ENCODE assay signal across 8 cellular contexts in the genomic region with DNA sequence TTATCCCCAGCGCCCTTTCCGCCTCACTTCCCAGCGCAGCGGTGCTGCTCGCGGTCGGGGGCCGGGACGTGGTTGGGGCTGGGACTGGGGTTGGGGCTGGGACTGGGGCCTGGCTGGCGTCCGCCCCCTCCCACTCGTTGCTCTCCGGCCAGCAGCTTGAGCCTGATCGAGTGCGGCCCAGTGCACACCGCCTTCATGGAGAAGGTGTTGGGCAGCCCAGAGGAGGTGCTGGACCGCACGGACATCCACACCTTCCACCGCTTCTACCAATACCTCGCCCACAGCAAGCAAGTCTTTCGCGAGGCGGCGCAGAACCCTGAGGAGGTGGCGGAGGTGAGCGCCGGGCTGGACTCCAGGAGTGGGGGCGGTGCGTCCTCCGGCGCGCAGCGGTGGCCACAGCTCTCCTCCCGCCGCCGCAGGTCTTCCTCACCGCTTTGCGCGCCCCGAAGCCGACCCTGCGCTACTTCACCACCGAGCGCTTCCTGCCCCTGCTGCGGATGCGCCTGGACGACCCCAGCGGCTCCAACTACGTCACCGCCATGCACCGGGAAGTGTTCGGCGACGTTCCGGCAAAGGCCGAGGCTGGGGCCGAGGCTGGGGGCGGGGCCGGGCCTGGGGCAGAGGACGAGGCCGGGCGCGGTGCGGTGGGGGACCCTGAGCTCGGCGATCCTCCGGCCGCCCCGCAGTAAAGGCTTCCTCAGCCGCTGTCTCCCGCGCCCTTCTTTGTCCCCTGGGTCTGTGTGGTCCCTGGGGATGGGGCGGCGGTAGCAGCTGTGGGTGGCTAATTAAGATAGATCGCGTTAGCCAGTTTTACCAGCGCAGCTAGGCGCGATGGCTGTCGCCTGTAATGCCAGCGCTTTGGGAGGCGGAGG. TPM values are rescaled to one million over a fixed set of nuclear protein-coding genes. Genes with fewer than 3 reads are reported as not detected.
DNase-seq lines count a peak whose midpoint lies in the region; ATAC-seq and TF ChIP-seq lines count a peak whose summit lies in the region.

No MANE protein-coding gene starts in this region.

- peaks cover 0 to 25% (median 9%) of the 10 kb centered on the region in 11 experiments; a peak in 11 of 22 replicates for H4K20me1 ChIP-seq in BLaER1 treated with 17β-estradiol and CSF1 and Interleukin-3, amounts not matched to agents 10 nM and 100 nM

- peak; percentile 68 for ATAC-seq in HG03520 (IDR thresholded peaks at IDR 0.05; ENCODE audit: unreplicated experiment)

- H3K27ac Mint-ChIP-seq in endodermal cell, result peak overlapping the region; percentile 94

- peaks cover 0 to 10% (median 0%) of the 10 kb centered on the region in 11 experiments; a peak in 6 of 22 replicates for H3K36me3 ChIP-seq in BLaER1 treated with 17β-estradiol and CSF1 and Interleukin-3, amounts not matched to agents 10 nM and 100 nM
- H3K36me3 ChIP-seq in endodermal cell (ENCODE audit: control insufficient read depth, insufficient read depth, low read length), result no peaks in the 10 kb centered on the region

- H3K27me3 ChIP-seq in BLaER1 treated with 17β-estradiol and CSF1 and Interleukin-3, amounts not matched to agents 10 nM and 100 nM, result no peaks in the 10 kb centered on the region
- H3K27me3 ChIP-seq in endodermal cell (ENCODE audit: control insufficient read depth, insufficient read depth, low read length, poor library complexity, severe bottlenecking), result no peaks in the 10 kb centered on the region

- no peaks in the 10 kb centered on the region for H3K9me3 Mint-ChIP-seq in endodermal cell

- peaks cover 23 to 38% (median 27%) of the 10 kb centered on the region in 10 experiments for H3K4me1 ChIP-seq in BLaER1 treated with 17β-estradiol and CSF1 and Interleukin-3, amounts not matched to agents 10 nM and 100 nM
- H3K4me1 ChIP-seq in endodermal cell (ENCODE audit: control insufficient read depth, insufficient read depth, low read length), result no peaks in the 10 kb centered on the region

- no peak for TF ChIP-seq CTCF in endodermal cell (conservative IDR thresholded peaks at IDR 0.05)

- peaks cover 13% of the 10 kb centered on the region for H3K4me1 Mint-ChIP-seq in endodermal cell

- H3K4me3 ChIP-seq in BLaER1 treated with 17β-estradiol and CSF1 and Interleukin-3, amounts not matched to agents 10 nM and 100 nM, result peak overlapping the region; percentile 67 to 98 (median 92)
- peak overlapping the region; percentile 89 for H3K4me3 ChIP-seq in endodermal cell (ENCODE audit: low read length)

- H3K27me3 Mint-ChIP-seq in endodermal cell (ENCODE audit: insufficient read depth), result no peaks in the 10 kb centered on the region

- peak overlapping the region; percentile 82 for H3K4me3 Mint-ChIP-seq in endodermal cell

- H3K9me3 ChIP-seq in BLaER1 treated with 17β-estradiol and CSF1 and Interleukin-3, amounts not matched to agents 10 nM and 100 nM (replicated peaks in 1 of 11), result no peaks in the 10 kb centered on the region
- no peaks in the 10 kb centered on the region for H3K9me3 ChIP-seq in endodermal cell (ENCODE audit: control insufficient read depth, low read length)

- H3K27ac ChIP-seq in BLaER1 treated with 17β-estradiol and CSF1 and Interleukin-3, amounts not matched to agents 10 nM and 100 nM, result peak overlapping the region; percentile 74 to 93 (median 88)
- H3K27ac ChIP-seq in endodermal cell (ENCODE audit: low read depth, low read length), result peak overlapping the region; percentile 75

- H3K9ac ChIP-seq in BLaER1 treated with 17β-estradiol and CSF1 and Interleukin-3, amounts not matched to agents 10 nM and 100 nM, result peak overlapping the region; percentile 83 to 94 (median 91)
- H3K9ac ChIP-seq in endodermal cell (ENCODE audit: extremely low read depth, low read length, poor library complexity, severe bottlenecking), result peak overlapping the region; percentile 74

- WGBS in endodermal cell (ENCODE audit: insufficient coverage in 1 of 2, insufficient read length in 1 of 2), 2 experiments, result 1 to 3% methylated on average over 33 to 82 of the region's 82 CpGs

- no peaks in the 10 kb centered on the region for H3K36me3 Mint-ChIP-seq in endodermal cell (ENCODE audit: low read depth)

- DNase-seq in GM19240 (ENCODE audit: insufficient read length, low spot score) (peak; percentile 82), NOMO-1 treated with DMSO at 0.1 percent for 48 hours (lab: John Stamatoyannopoulos, UW; ENCODE audit: unreplicated experiment) (peak; percentile 79), endodermal cell (peak; percentile 98), mesenteric fat pad (ENCODE audit: low spot score) (peak; percentile 97)
- peak; percentile 91 for DNase-seq in activated CD8-positive, alpha-beta memory T cell treated with anti-CD3 and anti-CD28 coated beads, Interleukin-2, amount 50 U/mL, for 48 hours
- DNase-seq in stimulated activated CD8-positive, alpha-beta memory T cell treated with anti-CD3 and anti-CD28 coated beads, Interleukin-2, amount 100 ng/mL, for 48 hours (ENCODE audit: low read depth in 2 of 2), result peak; percentile 81

- peak overlapping the region; percentile 82 to 99 (median 94) for H3K4me2 ChIP-seq in BLaER1 treated with 17β-estradiol and CSF1 and Interleukin-3, amounts not matched to agents 10 nM and 100 nM

RNA-seq across cellular contexts. Expression of gene HSD17B1, which starts 1.8 kb away (rescaled TPM):
- total RNA-seq in endodermal cell (1 to 10 TPM; 2.4 to 2.8 TPM), mesenteric fat pad (3.2 TPM)
- polyA plus RNA-seq in endodermal cell (2013, experiment 1 of 2), result 2.1 TPM
- polyA plus RNA-seq in endodermal cell (2013, experiment 2 of 2), result 1.2 TPM

RNA-seq across cellular contexts. Expression of gene COASY, which starts 7.5 kb away (rescaled TPM):
- total RNA-seq in endodermal cell (10 to 100 TPM; 97.7 to 99.4 TPM), mesenteric fat pad (57.3 TPM)
- polyA plus RNA-seq in endodermal cell (2013, experiment 1 of 2), result 75.8 TPM
- polyA plus RNA-seq in endodermal cell (2013, experiment 2 of 2), result 59.8 TPM

RNA-seq across cellular contexts. Expression of gene MLX, which starts 12.4 kb away (rescaled TPM):
- 10 to 100 TPM; 37.1 to 38.5 TPM for total RNA-seq in endodermal cell
- polyA plus RNA-seq in endodermal cell (2013, experiment 1 of 2), result 38.7 TPM
- polyA plus RNA-seq in endodermal cell (2013, experiment 2 of 2), result 34.2 TPM
- total RNA-seq in mesenteric fat pad, result 50.6 TPM

RNA-seq across cellular contexts. Expression of gene NAGLU, which starts 18.4 kb away (rescaled TPM):
- total RNA-seq in endodermal cell, result 10 to 100 TPM; 29.1 to 31.5 TPM
- 15.7 TPM for polyA plus RNA-seq in endodermal cell (2013, experiment 1 of 2)
- polyA plus RNA-seq in endodermal cell (2013, experiment 2 of 2), result 13.6 TPM
- total RNA-seq in mesenteric fat pad, result 58.7 TPM

RNA-seq across cellular contexts. Expression of gene PSMC3IP, which starts 23.0 kb away (rescaled TPM):
- total RNA-seq in endodermal cell, result 10 to 100 TPM; 27.8 to 38.6 TPM
- 29.5 TPM for polyA plus RNA-seq in endodermal cell (2013, experiment 1 of 2)
- polyA plus RNA-seq in endodermal cell (2013, experiment 2 of 2), result 27.7 TPM
- 2.2 TPM for total RNA-seq in mesenteric fat pad

Comparison
In these comparisons a context has a peak if more than half of its experiments do, and no peak if none do; other contexts are left out.
1. Peak in every context shown above with its lines: DNase-seq, ATAC-seq, H3K4me3 ChIP-seq and H3K27ac ChIP-seq.